ENCODE assay signal across 16 cellular contexts in genomic region chr21:41562101-41563000, GRCh38. TPM values are rescaled to one million over a fixed set of nuclear protein-coding genes. Genes with fewer than 3 reads are reported as not detected.
DNase-seq lines count a peak whose midpoint lies in the region; ATAC-seq and TF ChIP-seq lines count a peak whose summit lies in the region.
"Had no signal": no experiment of that assay in that cellular context is flagged by ENCODE, and none has a peak within 500 bp of the region (broad histone marks: within the 10 kb centered on the region; RNA-seq: fewer than 3 reads in every experiment).

No MANE protein-coding gene starts in this region.

- no peak for TF ChIP-seq CTCF in left lung (IDR thresholded peaks at IDR 0.05)

- H3K36me3 ChIP-seq in GM23248 (ENCODE audit: low read depth), result no peaks in the 10 kb centered on the region
- no peaks in the 10 kb centered on the region for H3K36me3 ChIP-seq in left lung
- H3K36me3 ChIP-seq: BLaER1 treated with 17β-estradiol and CSF1 and Interleukin-3, amounts not matched to agents 10 nM and 100 nM had no signal

- ATAC-seq in left lung, result peak; percentile 71
- no peak for ATAC-seq in stimulated activated effector memory CD8-positive, alpha-beta T cell treated with anti-CD3 and anti-CD28 coated beads, Interleukin-12 subunit alpha, Interleukin-12 subunit beta, amount 100 ng/mL, for 72 hours
- no peak for ATAC-seq in HG02970 (IDR thresholded peaks at IDR 0.05; ENCODE audit: low FRiP score, unreplicated experiment)
- ATAC-seq: SK-N-SH treated with all-trans-retinoic acid at 6 μM for 48 hours had no signal

- H3K36me3 Mint-ChIP-seq in stimulated activated effector memory CD8-positive, alpha-beta T cell treated with anti-CD3 and anti-CD28 coated beads, Interleukin-12 subunit alpha, Interleukin-12 subunit beta, amount 100 ng/mL, for 72 hours, result peaks cover 7% of the 10 kb centered on the region
- H3K36me3 Mint-ChIP-seq: mesothelial cell of epicardium had no signal

- H3K9me2 ChIP-seq in GM23248 (ENCODE audit: insufficient read depth), result no peaks in the 10 kb centered on the region

- no peaks in the 10 kb centered on the region for H4K20me1 ChIP-seq in GM23248 (ENCODE audit: insufficient read depth)
- H4K20me1 ChIP-seq: BLaER1 treated with 17β-estradiol and CSF1 and Interleukin-3, amounts not matched to agents 10 nM and 100 nM had no signal

- H3K9me3 Mint-ChIP-seq in stimulated activated effector memory CD8-positive, alpha-beta T cell treated with anti-CD3 and anti-CD28 coated beads, Interleukin-12 subunit alpha, Interleukin-12 subunit beta, amount 100 ng/mL, for 72 hours, result peaks cover 3% of the 10 kb centered on the region
- H3K9me3 Mint-ChIP-seq: mesothelial cell of epicardium had no signal

- no peaks in the 10 kb centered on the region for H3K79me2 ChIP-seq in GM23248 (ENCODE audit: insufficient read depth)

- no peaks in the 10 kb centered on the region for H3K9me3 ChIP-seq in GM23248 (ENCODE audit: low read depth)
- no peaks in the 10 kb centered on the region for H3K9me3 ChIP-seq in left lung
- H3K9me3 ChIP-seq: BLaER1 treated with 17β-estradiol and CSF1 and Interleukin-3, amounts not matched to agents 10 nM and 100 nM had no signal

- H3K27ac Mint-ChIP-seq in stimulated activated effector memory CD8-positive, alpha-beta T cell treated with anti-CD3 and anti-CD28 coated beads, Interleukin-12 subunit alpha, Interleukin-12 subunit beta, amount 100 ng/mL, for 72 hours, result peak overlapping the region; percentile 7
- H3K27ac Mint-ChIP-seq: mesothelial cell of epicardium had no signal

- H3K27ac ChIP-seq in GM23248, result no peak overlapping the region
- no peak overlapping the region for H3K27ac ChIP-seq in left lung
- H3K27ac ChIP-seq: BLaER1 treated with 17β-estradiol and CSF1 and Interleukin-3, amounts not matched to agents 10 nM and 100 nM; dorsolateral prefrontal cortex had no signal

- no peaks in the 10 kb centered on the region for H3K27me3 ChIP-seq in GM23248 (replicated peaks; ENCODE audit: insufficient read depth)
- peaks cover 0 to 4% of the 10 kb centered on the region in 2 donors for H3K27me3 ChIP-seq in left lung
- H3K27me3 ChIP-seq: BLaER1 treated with 17β-estradiol and CSF1 and Interleukin-3, amounts not matched to agents 10 nM and 100 nM had no signal

- H3F3A ChIP-seq in GM23248 (ENCODE audit: insufficient read depth), result peaks cover 21% of the 10 kb centered on the region

- no peak overlapping the region for H3K4me3 Mint-ChIP-seq in stimulated activated effector memory CD8-positive, alpha-beta T cell treated with anti-CD3 and anti-CD28 coated beads, Interleukin-12 subunit alpha, Interleukin-12 subunit beta, amount 100 ng/mL, for 72 hours
- H3K4me3 Mint-ChIP-seq: mesothelial cell of epicardium had no signal

- H3K9ac ChIP-seq in GM23248, result no peak overlapping the region
- H3K9ac ChIP-seq: BLaER1 treated with 17β-estradiol and CSF1 and Interleukin-3, amounts not matched to agents 10 nM and 100 nM had no signal

- H3K4me2 ChIP-seq in GM23248 (ENCODE audit: unreplicated experiment), result no peak overlapping the region

- peaks cover 38% of the 10 kb centered on the region for H3K4me1 Mint-ChIP-seq in stimulated activated effector memory CD8-positive, alpha-beta T cell treated with anti-CD3 and anti-CD28 coated beads, Interleukin-12 subunit alpha, Interleukin-12 subunit beta, amount 100 ng/mL, for 72 hours

- in situ Hi-C loops in GM23248 (cut with MboI), result no loop called here

- H3K4me1 ChIP-seq in GM23248 (ENCODE audit: insufficient read depth) (peaks cover 33% of the 10 kb centered on the region), left lung (no peaks in the 10 kb centered on the region)

- 63 to 66% methylated on average over 25 to 26 of the region's 26 CpGs for WGBS in GM23248 (ENCODE audit: low coverage in 1 of 2, low lambda C conversion rate in 2 of 2, missing lambda C conversion rate in 2 of 2), 2 experiments

- peak; percentile 61 for DNase-seq in GM23248
- DNase-seq in cerebellum (ENCODE audit: low spot score), result peak; percentile 21
- peak; percentile 60 to 83 for DNase-seq in left lung
- DNase-seq in stimulated activated effector memory CD8-positive, alpha-beta T cell treated with anti-CD3 and anti-CD28 coated beads, Interleukin-12 subunit alpha, Interleukin-12 subunit beta, amount 100 ng/mL, for 72 hours (ENCODE audit: low spot score in 2 of 2), result no peak
- no peak for DNase-seq in ecto neural progenitor cell (ENCODE audit: low spot score)
- DNase-seq in NCI-H510A (lab: John Stamatoyannopoulos, UW), result no peak
- no peak for DNase-seq in T-helper 9 cell
- DNase-seq: activated gamma-delta T cell treated with Interleukin-2 at 50 U/mL for 16 hours, dorsolateral prefrontal cortex, NCI-H1092 treated with DMSO at 0.1 percent for 48 hours, posterior cingulate gyrus had no signal

- H3K4me3 ChIP-seq in GM23248, result no peak overlapping the region
- H3K4me3 ChIP-seq in left lung, result no peak overlapping the region
- H3K4me3 ChIP-seq: BLaER1 treated with 17β-estradiol and CSF1 and Interleukin-3, amounts not matched to agents 10 nM and 100 nM; dorsolateral prefrontal cortex had no signal

- intact Hi-C loops in left lung (cut with DNase I), result no loop called here

- no peak overlapping the region for H2AFZ ChIP-seq in GM23248

RNA-seq across cellular contexts. Expression of gene TMPRSS2, which starts 54.4 kb away (rescaled TPM):
- total RNA-seq in GM23248 (2014; rRNA removed; shearing (Covaris generic)), result not detected in 2 replicates
- not detected in 2 replicates for polyA plus RNA-seq in GM23248 (2016; fragmentation: Nextera tagmentation; extraction: Ambion mirVana)
- total RNA-seq in cerebellum (0.27 TPM), left lung (100 to 1,000 TPM in 1 of 2 donors, 10 to 100 TPM in 1; 56.8 to 137 TPM)
- total RNA-seq: activated CD8-positive, alpha-beta memory T cell treated with anti-CD3 and anti-CD28 coated beads for 36 hours had no signal

Comparison
In these comparisons a context has a peak if more than half of its experiments do, and no peak if none do; other contexts are left out.
1. DNase-seq: peak in GM23248 (single experiment), cerebellum (single experiment) and left lung (2 of 2); none in stimulated activated effector memory CD8-positive, alpha-beta T cell treated with anti-CD3 and anti-CD28 coated beads, Interleukin-12 subunit alpha, Interleukin-12 subunit beta, amount 100 ng/mL, for 72 hours (0 of 2), ecto neural progenitor cell (single experiment), NCI-H510A (single experiment) and T-helper 9 cell (single experiment).
2. RNA of gene TMPRSS2, which starts 54.4 kb away (total RNA-seq): 56.8 to 137 TPM in left lung; 0.27 TPM in cerebellum (single experiment) and not detected in GM23248; every median in the first group is over 10 times any median in the second.